21 cellular contexts compared by ENCODE assay signal in the genomic region with DNA sequence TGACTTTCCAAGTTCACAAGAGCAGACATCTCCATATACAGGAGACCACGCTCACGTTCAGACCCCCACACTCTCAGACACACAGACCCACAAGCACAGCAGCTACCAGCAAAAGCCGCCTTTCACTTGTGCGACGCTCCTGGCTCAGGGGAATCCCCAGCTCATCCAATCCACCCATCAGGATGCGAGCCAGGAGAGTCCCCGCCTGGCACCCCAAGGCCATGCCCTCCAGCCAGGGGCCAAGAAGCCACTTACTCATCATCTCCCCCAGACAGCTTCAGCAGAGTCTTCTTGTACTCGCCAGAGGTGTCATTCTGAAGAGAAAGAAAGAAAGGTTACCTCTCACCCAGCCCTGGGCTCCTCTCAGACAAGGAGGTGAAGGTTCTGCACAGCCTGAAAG. TPM values are rescaled to one million over a fixed set of nuclear protein-coding genes. Genes with fewer than 3 reads are reported as not detected.
A peak's percentile ranks its signal among the peaks of the same experiment; 100 is the strongest.
DNase-seq lines count a peak whose midpoint lies in the region; ATAC-seq and TF ChIP-seq lines count a peak whose summit lies in the region.
"Had no signal": no experiment of that assay in that cellular context is flagged by ENCODE, and none has a peak within 500 bp of the region (broad histone marks: within the 10 kb centered on the region; RNA-seq: fewer than 3 reads in every experiment).

No MANE protein-coding gene starts in this region.

- no peak for ATAC-seq in activated naive CD8-positive, alpha-beta T cell treated with anti-CD3 and anti-CD28 coated beads, Interleukin-2, amount 10 ng/mL, durations not matched to agents 7 days and 5 days (ENCODE audit: low read depth)
- no peak for ATAC-seq in GM18519 (IDR thresholded peaks at IDR 0.05; ENCODE audit: low FRiP score, unreplicated experiment)
- ATAC-seq: body of pancreas, lower lobe of right lung, Right ventricle myocardium inferior, upper lobe of right lung had no signal

- TF ChIP-seq EP300 in sigmoid colon (IDR thresholded peaks at IDR 0.05), result no peak

- CTCF ChIA-PET in activated CD4-positive, alpha-beta T cell treated with anti-CD3 and anti-CD28 coated beads, Interleukin-2, amount 10 ng/mL, durations not matched to agents 7 days and 5 days (lab: Charles Lee), result interaction anchor here (1.3 to 8.2 kb wide), 3 partner anchors 18 to 37 kb away, joined by 3 to 126 read pairs (median 20); no protein-coding TSS in a partner anchor

- no peak for TF ChIP-seq POLR2A in sigmoid colon (IDR thresholded peaks at IDR 0.05)

- H3K4me2 ChIP-seq in neural progenitor cell, result no peak overlapping the region
- H3K4me2 ChIP-seq: BLaER1 had no signal

- peak overlapping the region; percentile 52 for H3K27ac Mint-ChIP-seq in activated CD4-positive, alpha-beta T cell treated with anti-CD3 and anti-CD28 coated beads, Interleukin-2, amount 10 ng/mL, durations not matched to agents 7 days and 5 days
- H3K27ac Mint-ChIP-seq in IgD-negative memory B cell, result peak overlapping the region; percentile 59 to 95 (median 91)
- H3K27ac Mint-ChIP-seq in activated naive CD8-positive, alpha-beta T cell treated with anti-CD3 and anti-CD28 coated beads, Interleukin-2, amount 10 ng/mL, durations not matched to agents 7 days and 5 days, result peak overlapping the region; percentile 65
- H3K27ac Mint-ChIP-seq in neural progenitor cell, result peak overlapping the region; percentile 5
- H3K27ac Mint-ChIP-seq: dendritic cell treated with granulocyte-macrophage colony-stimulating factor and Interleukin-4, amounts not matched to agents 40 ng/mL and 50 ng/mL, for 4 days had no signal

- H3K27me3 ChIP-seq in neural progenitor cell (no peaks in the 10 kb centered on the region), HAP-1 (ENCODE audit: low read depth) (no peaks in the 10 kb centered on the region), sigmoid colon (no peaks in the 10 kb centered on the region)
- H3K27me3 ChIP-seq: BLaER1, body of pancreas, stomach, upper lobe of right lung had no signal

- no peak overlapping the region for H3K27ac ChIP-seq in neural progenitor cell
- no peak overlapping the region for H3K27ac ChIP-seq in sigmoid colon
- H3K27ac ChIP-seq: BLaER1, body of pancreas, lower lobe of right lung, parathyroid adenoma, stomach, upper lobe of right lung had no signal

- H3K4me1 Mint-ChIP-seq in activated CD4-positive, alpha-beta T cell treated with anti-CD3 and anti-CD28 coated beads, Interleukin-2, amount 10 ng/mL, durations not matched to agents 7 days and 5 days, result peaks cover 59% of the 10 kb centered on the region
- H3K4me1 Mint-ChIP-seq in IgD-negative memory B cell (peaks cover 48 to 60% (median 49%) of the 10 kb centered on the region in 3 donors), neural progenitor cell (peaks cover 11% of the 10 kb centered on the region)
- H3K4me1 Mint-ChIP-seq in activated naive CD8-positive, alpha-beta T cell treated with anti-CD3 and anti-CD28 coated beads, Interleukin-2, amount 10 ng/mL, durations not matched to agents 7 days and 5 days, result peaks cover 55% of the 10 kb centered on the region

- H3K4me3 ChIP-seq in neural progenitor cell (no peak overlapping the region), HAP-1 (no peak overlapping the region), sigmoid colon (no peak overlapping the region)
- H3K4me3 ChIP-seq: BLaER1, body of pancreas, lower lobe of right lung, stomach, upper lobe of right lung had no signal

- TF ChIP-seq CTCF in neural progenitor cell (IDR thresholded peaks at IDR 0.05) (no peak), sigmoid colon (IDR thresholded peaks at IDR 0.05) (no peak)

- H3K36me3 Mint-ChIP-seq in activated CD4-positive, alpha-beta T cell treated with anti-CD3 and anti-CD28 coated beads, Interleukin-2, amount 10 ng/mL, durations not matched to agents 7 days and 5 days (ENCODE audit: low read depth), result peaks cover 75% of the 10 kb centered on the region
- peaks cover 16% of the 10 kb centered on the region for H3K36me3 Mint-ChIP-seq in IgD-negative memory B cell
- peaks cover 47% of the 10 kb centered on the region for H3K36me3 Mint-ChIP-seq in activated naive CD8-positive, alpha-beta T cell treated with anti-CD3 and anti-CD28 coated beads, Interleukin-2, amount 10 ng/mL, durations not matched to agents 7 days and 5 days
- peaks cover 36% of the 10 kb centered on the region for H3K36me3 Mint-ChIP-seq in neural progenitor cell

- no peaks in the 10 kb centered on the region for H3K36me3 ChIP-seq in neural progenitor cell
- H3K36me3 ChIP-seq in HAP-1 (replicated peaks), result peaks cover 62% of the 10 kb centered on the region
- peaks cover 58 to 98% (median 69%) of the 10 kb centered on the region in 4 donors for H3K36me3 ChIP-seq in sigmoid colon

- no peaks in the 10 kb centered on the region for H3K9me3 ChIP-seq in neural progenitor cell (ENCODE audit: low read depth)
- H3K9me3 ChIP-seq in HAP-1, result no peaks in the 10 kb centered on the region
- H3K9me3 ChIP-seq in sigmoid colon, result no peaks in the 10 kb centered on the region
- H3K9me3 ChIP-seq: BLaER1, body of pancreas, lower lobe of right lung, stomach, upper lobe of right lung had no signal

- DNase-seq in activated CD4-positive, alpha-beta T cell treated with anti-CD3 and anti-CD28 coated beads, Interleukin-2, amount 10 ng/mL, durations not matched to agents 7 days and 5 days, result no peak
- DNase-seq in activated CD4-positive, alpha-beta T cell treated with anti-CD3 and anti-CD28 coated beads, Interleukin-2, amount 50 U/mL, for 4 hours, result no peak
- DNase-seq in activated naive CD8-positive, alpha-beta T cell treated with anti-CD3 and anti-CD28 coated beads, Interleukin-2, amount 10 ng/mL, durations not matched to agents 7 days and 5 days, result no peak
- no peak for DNase-seq in neural progenitor cell (ENCODE audit: low spot score)
- no peak for DNase-seq in HAP-1 (ENCODE audit: low spot score in 2 of 2)
- DNase-seq in sigmoid colon, result no peak
- DNase-seq: activated effector memory CD4-positive, alpha-beta T cell treated with anti-CD3 and anti-CD28 coated beads, Interleukin-2, amount 50 U/mL, for 16 hours; body of pancreas; GDM1; GOT3; lower lobe of right lung; NCI-H1092 treated with DMSO at 0.1 percent for 48 hours; NCI-H2081; stomach; upper lobe of right lung had no signal

- in situ Hi-C loops in HAP-1 (cut with MboI; ENCODE audit: low sequenced_read_pairs), result loop anchor here (5.0 kb wide), 1 partner anchor 34 kb away; no protein-coding TSS in a partner anchor

- no peaks in the 10 kb centered on the region for H4K20me1 ChIP-seq in neural progenitor cell (ENCODE audit: low read depth)

- H3K9me3 Mint-ChIP-seq in activated CD4-positive, alpha-beta T cell treated with anti-CD3 and anti-CD28 coated beads, Interleukin-2, amount 10 ng/mL, durations not matched to agents 7 days and 5 days, result no peaks in the 10 kb centered on the region
- no peaks in the 10 kb centered on the region for H3K9me3 Mint-ChIP-seq in IgD-negative memory B cell
- H3K9me3 Mint-ChIP-seq in activated naive CD8-positive, alpha-beta T cell treated with anti-CD3 and anti-CD28 coated beads, Interleukin-2, amount 10 ng/mL, durations not matched to agents 7 days and 5 days, result no peaks in the 10 kb centered on the region
- H3K9me3 Mint-ChIP-seq in neural progenitor cell, result no peaks in the 10 kb centered on the region
- H3K9me3 Mint-ChIP-seq: dendritic cell treated with granulocyte-macrophage colony-stimulating factor and Interleukin-4, amounts not matched to agents 40 ng/mL and 50 ng/mL, for 4 days had no signal

- H3K9ac ChIP-seq in neural progenitor cell, result no peak overlapping the region
- H3K9ac ChIP-seq: BLaER1, parathyroid adenoma had no signal

- WGBS in sigmoid colon, 2 donors, result 84 to 92% methylated on average over 8 of the region's 8 CpGs

- H2AFZ ChIP-seq in neural progenitor cell (replicated peaks), result no peak overlapping the region
- H2AFZ ChIP-seq: parathyroid adenoma had no signal

- H3F3A ChIP-seq in neural progenitor cell (ENCODE audit: low read depth), result no peaks in the 10 kb centered on the region

- no peaks in the 10 kb centered on the region for H3K27me3 Mint-ChIP-seq in activated CD4-positive, alpha-beta T cell treated with anti-CD3 and anti-CD28 coated beads, Interleukin-2, amount 10 ng/mL, durations not matched to agents 7 days and 5 days
- H3K27me3 Mint-ChIP-seq in IgD-negative memory B cell (no peaks in the 10 kb centered on the region), neural progenitor cell (ENCODE audit: insufficient read depth, low read depth) (peaks cover 5% of the 10 kb centered on the region)
- no peaks in the 10 kb centered on the region for H3K27me3 Mint-ChIP-seq in activated naive CD8-positive, alpha-beta T cell treated with anti-CD3 and anti-CD28 coated beads, Interleukin-2, amount 10 ng/mL, durations not matched to agents 7 days and 5 days
- H3K27me3 Mint-ChIP-seq: dendritic cell treated with granulocyte-macrophage colony-stimulating factor and Interleukin-4, amounts not matched to agents 40 ng/mL and 50 ng/mL, for 4 days had no signal

- H3K4me3 Mint-ChIP-seq in activated CD4-positive, alpha-beta T cell treated with anti-CD3 and anti-CD28 coated beads, Interleukin-2, amount 10 ng/mL, durations not matched to agents 7 days and 5 days, result no peak overlapping the region
- H3K4me3 Mint-ChIP-seq in IgD-negative memory B cell (peak overlapping the region in 1 of 4 donors; percentile 46), neural progenitor cell (no peak overlapping the region)
- no peak overlapping the region for H3K4me3 Mint-ChIP-seq in activated naive CD8-positive, alpha-beta T cell treated with anti-CD3 and anti-CD28 coated beads, Interleukin-2, amount 10 ng/mL, durations not matched to agents 7 days and 5 days
- H3K4me3 Mint-ChIP-seq: dendritic cell treated with granulocyte-macrophage colony-stimulating factor and Interleukin-4, amounts not matched to agents 40 ng/mL and 50 ng/mL, for 4 days had no signal

- POLR2A ChIA-PET in activated CD4-positive, alpha-beta T cell treated with anti-CD3 and anti-CD28 coated beads, Interleukin-2, amount 10 ng/mL, durations not matched to agents 7 days and 5 days (lab: Charles Lee), result no interaction called here
- POLR2A ChIA-PET in activated naive CD8-positive, alpha-beta T cell treated with anti-CD3 and anti-CD28 coated beads, Interleukin-2, amount 10 ng/mL, durations not matched to agents 7 days and 5 days (lab: Charles Lee), result interaction anchor here (1.3 kb wide), 1 partner anchor 76 kb away, joined by 3 read pairs; no protein-coding TSS in a partner anchor

- intact Hi-C loops in sigmoid colon (cut with DNase I), result loop anchor here (2.0 to 10.0 kb wide), 2 partner anchors 111 to 187 kb away; no protein-coding TSS in a partner anchor

- H3K79me2 ChIP-seq in neural progenitor cell (ENCODE audit: low read depth), result no peaks in the 10 kb centered on the region
- H3K79me2 ChIP-seq: parathyroid adenoma had no signal

- peaks cover 4% of the 10 kb centered on the region for H3K4me1 ChIP-seq in neural progenitor cell
- no peaks in the 10 kb centered on the region for H3K4me1 ChIP-seq in HAP-1
- H3K4me1 ChIP-seq in sigmoid colon, result peaks cover 0 to 21% (median 14%) of the 10 kb centered on the region in 4 donors

RNA-seq across cellular contexts. Expression of a gene that starts 29.7 kb away (rescaled TPM):
- 100 to 1,000 TPM; 494 to 508 TPM for total RNA-seq in activated CD4-positive, alpha-beta T cell treated with anti-CD3 and anti-CD28 coated beads, Interleukin-2, amount 10 ng/mL, durations not matched to agents 7 days and 5 days
- polyA plus RNA-seq in IgD-negative memory B cell (298 TPM), sigmoid colon (100 to 1,000 TPM in 1 of 3 donors, 10 to 100 TPM in 2; 22.9 to 121 (median 45.0) TPM)
- total RNA-seq in activated naive CD8-positive, alpha-beta T cell treated with anti-CD3 and anti-CD28 coated beads, Interleukin-2, amount 10 ng/mL, durations not matched to agents 7 days and 5 days, result 100 to 1,000 TPM; 518 to 538 TPM
- total RNA-seq in neural progenitor cell (ENCODE audit: low replicate concordance) (95.0 and 97.6 TPM in 2 replicates), sigmoid colon (100 to 1,000 TPM; 233 to 333 (median 259) TPM)

RNA-seq across cellular contexts. Expression of a gene that starts 47.1 kb away (rescaled TPM):
- total RNA-seq in activated CD4-positive, alpha-beta T cell treated with anti-CD3 and anti-CD28 coated beads, Interleukin-2, amount 10 ng/mL, durations not matched to agents 7 days and 5 days, result 100 to 1,000 TPM; 127 TPM
- polyA plus RNA-seq in IgD-negative memory B cell, result 78.3 TPM
- total RNA-seq in activated naive CD8-positive, alpha-beta T cell treated with anti-CD3 and anti-CD28 coated beads, Interleukin-2, amount 10 ng/mL, durations not matched to agents 7 days and 5 days, result 100 to 1,000 TPM; 172 to 176 TPM
- total RNA-seq in neural progenitor cell (ENCODE audit: low replicate concordance), result 33.5 and 49.7 TPM in 2 replicates
- total RNA-seq in sigmoid colon, result 10 to 100 TPM; 55.1 to 73.1 (median 62.8) TPM
- 100 to 1,000 TPM; 153 to 210 (median 195) TPM for polyA plus RNA-seq in sigmoid colon

Comparison
In these comparisons a context has a peak if more than half of its experiments do, and no peak if none do; other contexts are left out.
1. H3K27ac Mint-ChIP-seq: peak in every context shown above with its lines; median percentile 91 in IgD-negative memory B cell; 65 in activated naive CD8-positive, alpha-beta T cell treated with anti-CD3 and anti-CD28 coated beads, Interleukin-2, amount 10 ng/mL, durations not matched to agents 7 days and 5 days; 52 in activated CD4-positive, alpha-beta T cell treated with anti-CD3 and anti-CD28 coated beads, Interleukin-2, amount 10 ng/mL, durations not matched to agents 7 days and 5 days; 5 in neural progenitor cell.